20 cellular contexts compared by ENCODE assay signal in the genomic region with DNA sequence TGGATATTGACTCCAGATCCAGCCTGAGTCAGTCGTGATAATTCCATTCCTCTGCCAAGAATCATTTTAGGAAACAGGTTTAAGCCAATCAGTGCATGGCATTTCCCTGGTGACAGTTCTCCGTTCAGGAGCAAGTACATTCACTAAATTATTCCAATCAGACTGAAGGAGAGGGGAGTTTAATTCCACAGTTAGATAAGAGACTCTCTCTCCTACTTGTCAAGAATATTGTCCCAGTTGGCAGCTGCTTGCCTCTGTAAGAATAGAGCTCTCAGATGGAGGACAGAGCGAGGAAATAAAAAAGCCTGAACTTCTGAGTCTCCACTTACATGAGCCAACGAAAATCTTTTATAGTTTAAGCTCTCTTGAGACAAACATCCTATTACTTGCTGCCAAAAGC.
"Had no signal": no experiment of that assay in that cellular context is flagged by ENCODE, and none has a peak within 500 bp of the region (broad histone marks: within the 10 kb centered on the region; RNA-seq: fewer than 3 reads in every experiment).

No MANE protein-coding gene starts in this region.

- DNase-seq: activated CD4-positive, alpha-beta T cell treated with anti-CD3 and anti-CD28 coated beads, Interleukin-2, amount 50 U/mL, for 4 hours; activated CD4-positive, CD25-positive, alpha-beta regulatory T cell; activated naive CD4-positive, alpha-beta T cell treated with anti-CD3 and anti-CD28 coated beads for 36 hours; activated T-cell treated with anti-CD3 and anti-CD28 coated beads, Interleukin-2, amount 50 U/mL, for 1 hour; dorsolateral prefrontal cortex; endodermal cell; hypothalamus; kidney glomerular epithelial cell; mucosa of descending colon; naive thymus-derived CD4-positive, alpha-beta T cell; pancreas; stimulated activated CD4-positive, alpha-beta T cell treated with anti-CD3 and anti-CD28 coated beads, Interleukin-15, amount 100 ng/mL, for 24 hours; stimulated activated CD4-positive, alpha-beta T cell treated with anti-CD3 and anti-CD28 coated beads, Interleukin-4, amount 100 ng/mL, for 1 hour; stimulated activated naive CD4-positive, alpha-beta T cell; SW 1271; transverse colon had no signal

- H3K9me3 ChIP-seq: mucosa of descending colon, pancreas, transverse colon, vagina had no signal

- H3K9me3 Mint-ChIP-seq: activated naive CD4-positive, alpha-beta T cell treated with anti-CD3 and anti-CD28 coated beads for 36 hours had no signal

- H3K27me3 ChIP-seq: pancreas, vagina had no signal

- H3K27ac ChIP-seq: cardiac muscle cell, dorsolateral prefrontal cortex, pancreas, transverse colon, vagina had no signal

- ATAC-seq: mucosa of descending colon; naive thymus-derived CD4-positive, alpha-beta T cell; pancreas had no signal

- H3K36me3 ChIP-seq: cardiac muscle cell, pancreas, transverse colon, vagina had no signal

- H3K4me3 ChIP-seq: cardiac muscle cell, dorsolateral prefrontal cortex, lung, mucosa of descending colon, pancreas, transverse colon, vagina had no signal

- H3K4me3 Mint-ChIP-seq: activated naive CD4-positive, alpha-beta T cell treated with anti-CD3 and anti-CD28 coated beads for 36 hours; endodermal cell; naive thymus-derived CD4-positive, alpha-beta T cell had no signal

- H3K27ac Mint-ChIP-seq: activated naive CD4-positive, alpha-beta T cell treated with anti-CD3 and anti-CD28 coated beads for 36 hours; activated T-helper 2 cell treated with anti-CD3 and anti-CD28 coated beads, Interferon-gamma antibody, Interleukin-2, Interleukin-4, amounts not matched to agents 10 μg/mL and 5 μg/mL and 100 μg/mL, durations not matched to agents 14 hours and 24 hours and 36 hours; endodermal cell; naive thymus-derived CD4-positive, alpha-beta T cell had no signal

- H3K4me1 ChIP-seq: pancreas, transverse colon, vagina had no signal
